Comparison of ENCODE assay signal across 29 cellular contexts in genomic region chr5:168467755-168468280, GRCh38. TPM values are rescaled to one million over a fixed set of nuclear protein-coding genes. Genes with fewer than 3 reads are reported as not detected.
DNase-seq lines count a peak whose midpoint lies in the region; ATAC-seq and TF ChIP-seq lines count a peak whose summit lies in the region.
"Had no signal": no experiment of that assay in that cellular context is flagged by ENCODE, and none has a peak within 500 bp of the region (broad histone marks: within the 10 kb centered on the region; RNA-seq: fewer than 3 reads in every experiment).

No MANE protein-coding gene starts in this region.

- intact Hi-C loops in heart right ventricle (cut with DNase I) = no loop called here

- DNase-seq in COLO668 (lab: John Stamatoyannopoulos, UW; ENCODE audit: unreplicated experiment) (peak; percentile 5), D341Med (ENCODE audit: low spot score) (peak; percentile 57), NCI-H2081 treated with DMSO at 0.1 percent for 48 hours (lab: John Stamatoyannopoulos, UW) (peak; percentile 12), dedifferentiated amniotic fluid mesenchymal stem cell (ENCODE audit: extremely low spot score) (no peak), heart right ventricle (no peak)
- no peak for DNase-seq in activated CD4-positive, alpha-beta T cell treated with anti-CD3 and anti-CD28 coated beads for 4 hours
- no peak for DNase-seq in activated T-cell treated with anti-CD3 and anti-CD28 coated beads, Interleukin-2, amount 50 U/mL, for 24 hours
- DNase-seq: activated CD4-positive, alpha-beta T cell treated with anti-CD3 and anti-CD28 coated beads for 1 hour; activated CD8-positive, alpha-beta memory T cell treated with anti-CD3 and anti-CD28 coated beads, Interleukin-2, amount 50 U/mL, for 48 hours; activated CD8-positive, alpha-beta T cell treated with anti-CD3 and anti-CD28 coated beads for 36 hours; activated naive CD4-positive, alpha-beta T cell treated with anti-CD3 and anti-CD28 coated beads, Interleukin-2, amount 50 U/mL, for 16 hours; body of pancreas; DND-41; GF-D8; KBM-7; mammary epithelial cell; NCI-H1436; NCI-H226; pancreas; stimulated activated CD4-positive, alpha-beta T cell treated with anti-CD3 and anti-CD28 coated beads, Interleukin-1b, Interleukin-23, amount 100 ng/mL, for 48 hours; stimulated activated naive CD8-positive, alpha-beta T cell treated with anti-CD3 and anti-CD28 coated beads, Interleukin-15, Interleukin-2, amounts not matched to agents 100 U/mL and 50 U/mL, for 24 hours; testis had no signal

- H3K36me3 Mint-ChIP-seq in brain = peaks cover 15% of the 10 kb centered on the region
- H3K36me3 Mint-ChIP-seq in activated T-cell treated with anti-CD3 and anti-CD28 coated beads, Interleukin-2, amount 50 U/mL, for 24 hours (ENCODE audit: low read depth) = no peaks in the 10 kb centered on the region
- H3K36me3 Mint-ChIP-seq: natural killer cell treated with Interleukin-12 subunit alpha and Interleukin-12 subunit beta and Interleukin-15 and Interleukin-18, amount 100 ng/mL, for 72 hours had no signal

- H3K27ac ChIP-seq in heart right ventricle = no peak overlapping the region
- H3K27ac ChIP-seq: BLaER1 treated with 17β-estradiol and CSF1 and Interleukin-3, amounts not matched to agents 10 nM and 100 nM; body of pancreas; pancreas; skin epidermis; testis had no signal

- TF ChIP-seq CTCF in brain (conservative IDR thresholded peaks at IDR 0.05) (no peak), heart right ventricle (IDR thresholded peaks at IDR 0.05) (no peak)

- ATAC-seq in heart right ventricle = no peak
- ATAC-seq: activated CD8-positive, alpha-beta T cell treated with anti-CD3 and anti-CD28 coated beads for 36 hours; body of pancreas; natural killer cell treated with Interleukin-12 subunit alpha and Interleukin-12 subunit beta and Interleukin-15 and Interleukin-18, amount 100 ng/mL, for 72 hours; pancreas; Right ventricle myocardium inferior; stimulated activated naive CD8-positive, alpha-beta T cell treated with anti-CD3 and anti-CD28 coated beads, Interleukin-15, Interleukin-2, amounts not matched to agents 100 U/mL and 50 U/mL, for 24 hours had no signal

- H3K27me3 ChIP-seq in heart right ventricle = no peaks in the 10 kb centered on the region
- H3K27me3 ChIP-seq: BLaER1 treated with 17β-estradiol and CSF1 and Interleukin-3, amounts not matched to agents 10 nM and 100 nM; body of pancreas; pancreas; testis had no signal

- H3K9me3 ChIP-seq in heart right ventricle = no peaks in the 10 kb centered on the region
- H3K9me3 ChIP-seq: BLaER1 treated with 17β-estradiol and CSF1 and Interleukin-3, amounts not matched to agents 10 nM and 100 nM; body of pancreas; HAP-1; pancreas; testis had no signal

- no peak overlapping the region for H3K4me3 Mint-ChIP-seq in brain
- no peak overlapping the region for H3K4me3 Mint-ChIP-seq in activated T-cell treated with anti-CD3 and anti-CD28 coated beads, Interleukin-2, amount 50 U/mL, for 24 hours
- H3K4me3 Mint-ChIP-seq: activated CD8-positive, alpha-beta T cell treated with anti-CD3 and anti-CD28 coated beads for 36 hours; natural killer cell treated with Interleukin-12 subunit alpha and Interleukin-12 subunit beta and Interleukin-15 and Interleukin-18, amount 100 ng/mL, for 72 hours had no signal

- no peaks in the 10 kb centered on the region for H3K36me3 ChIP-seq in heart right ventricle
- H3K36me3 ChIP-seq: BLaER1 treated with 17β-estradiol and CSF1 and Interleukin-3, amounts not matched to agents 10 nM and 100 nM had no signal

- H3K9me3 Mint-ChIP-seq in brain = no peaks in the 10 kb centered on the region
- no peaks in the 10 kb centered on the region for H3K9me3 Mint-ChIP-seq in activated T-cell treated with anti-CD3 and anti-CD28 coated beads, Interleukin-2, amount 50 U/mL, for 24 hours
- H3K9me3 Mint-ChIP-seq: activated CD8-positive, alpha-beta T cell treated with anti-CD3 and anti-CD28 coated beads for 36 hours; activated T-helper 2 cell treated with anti-CD3 and anti-CD28 coated beads, Interferon-gamma antibody, Interleukin-2, Interleukin-4, amounts not matched to agents 10 μg/mL and 5 μg/mL and 100 μg/mL, durations not matched to agents 14 hours and 24 hours and 36 hours; natural killer cell treated with Interleukin-12 subunit alpha and Interleukin-12 subunit beta and Interleukin-15 and Interleukin-18, amount 100 ng/mL, for 72 hours had no signal

- peaks cover 0 to 4% (median 0%) of the 10 kb centered on the region in 9 donors for H3K4me1 ChIP-seq in heart right ventricle
- H3K4me1 ChIP-seq: body of pancreas, HAP-1, pancreas, testis had no signal

- 82 to 86% methylated on average over 11 of the region's 11 CpGs for WGBS in heart right ventricle, 2 donors

- H3K27ac Mint-ChIP-seq in brain = peak overlapping the region; percentile 19 to 88 (median 86)
- H3K27ac Mint-ChIP-seq in activated T-cell treated with anti-CD3 and anti-CD28 coated beads, Interleukin-2, amount 50 U/mL, for 24 hours = no peak overlapping the region
- H3K27ac Mint-ChIP-seq: activated CD8-positive, alpha-beta T cell treated with anti-CD3 and anti-CD28 coated beads for 36 hours; activated T-helper 2 cell treated with anti-CD3 and anti-CD28 coated beads, Interferon-gamma antibody, Interleukin-2, Interleukin-4, amounts not matched to agents 10 μg/mL and 5 μg/mL and 100 μg/mL, durations not matched to agents 14 hours and 24 hours and 36 hours; natural killer cell treated with Interleukin-12 subunit alpha and Interleukin-12 subunit beta and Interleukin-15 and Interleukin-18, amount 100 ng/mL, for 72 hours had no signal

- no peak overlapping the region for H3K4me3 ChIP-seq in heart right ventricle
- H3K4me3 ChIP-seq: BLaER1 treated with 17β-estradiol and CSF1 and Interleukin-3, amounts not matched to agents 10 nM and 100 nM; body of pancreas; HAP-1; pancreas; skin epidermis; testis had no signal

- H3K4me1 Mint-ChIP-seq in brain = peaks cover 8% of the 10 kb centered on the region
- no peaks in the 10 kb centered on the region for H3K4me1 Mint-ChIP-seq in activated T-cell treated with anti-CD3 and anti-CD28 coated beads, Interleukin-2, amount 50 U/mL, for 24 hours (ENCODE audit: low read depth)

- peaks cover 2% of the 10 kb centered on the region for H3K27me3 Mint-ChIP-seq in brain
- no peaks in the 10 kb centered on the region for H3K27me3 Mint-ChIP-seq in activated T-cell treated with anti-CD3 and anti-CD28 coated beads, Interleukin-2, amount 50 U/mL, for 24 hours
- H3K27me3 Mint-ChIP-seq: activated CD8-positive, alpha-beta T cell treated with anti-CD3 and anti-CD28 coated beads for 36 hours had no signal

RNA-seq across cellular contexts. Expression of gene RARS1, which starts 18.5 kb away (rescaled TPM):
- polyA plus RNA-seq in brain (ENCODE audit: insufficient read depth, low read depth, low replicate concordance) (19.6 TPM), heart right ventricle (10 to 100 TPM; 22.4 to 41.1 TPM)
- 10 to 100 TPM; 43.7 to 52.5 (median 46.0) TPM for total RNA-seq in heart right ventricle

Comparison
In these comparisons a context has a peak if more than half of its experiments do, and no peak if none do; other contexts are left out.
1. DNase-seq: peak in COLO668 (single experiment), D341Med (single experiment) and NCI-H2081 treated with DMSO at 0.1 percent for 48 hours (single experiment); none in activated CD4-positive, alpha-beta T cell treated with anti-CD3 and anti-CD28 coated beads for 4 hours (0 of 2), dedifferentiated amniotic fluid mesenchymal stem cell (single experiment), activated T-cell treated with anti-CD3 and anti-CD28 coated beads, Interleukin-2, amount 50 U/mL, for 24 hours (single experiment) and heart right ventricle (0 of 2).